ENCODE assay signal across 5 cellular contexts in genomic region chrX:102971536-102971935, GRCh38. TPM values are rescaled to one million over a fixed set of nuclear protein-coding genes. Genes with fewer than 3 reads are reported as not detected.
"Had no signal": no experiment of that assay in that cellular context is flagged by ENCODE, and none has a peak within 500 bp of the region (broad histone marks: within the 10 kb centered on the region; RNA-seq: fewer than 3 reads in every experiment).

No MANE protein-coding gene starts in this region.

RNA-seq across cellular contexts. Expression of gene RAB40AL, which starts 34.5 kb away (rescaled TPM):
- total RNA-seq: activated CD4-positive, alpha-beta memory T cell treated with anti-CD3 and anti-CD28 coated beads for 36 hours; activated CD4-positive, alpha-beta T cell treated with anti-CD3 and anti-CD28 coated beads for 36 hours; activated CD8-positive, alpha-beta T cell treated with anti-CD3 and anti-CD28 coated beads for 36 hours; T-helper 1 cell treated with Interleukin-12 subunit alpha and Interleukin-12 subunit beta and Interleukin-4 antibody, amounts not matched to agents 30 ng/mL and 1 ng/mL, for 36 hours; T-helper 2 cell treated with Interferon-gamma antibody and Interleukin-4, amounts not matched to agents 100 ng/mL and 5 ng/mL, for 36 hours had no signal
